In genomic region chrX:119516157-119516702, GRCh38 we compare ENCODE assay signal across 8 cellular contexts. TPM values are rescaled to one million over a fixed set of nuclear protein-coding genes. Genes with fewer than 3 reads are reported as not detected.
DNase-seq lines count a peak whose midpoint lies in the region; ATAC-seq, FAIRE-seq and TF ChIP-seq lines count a peak whose summit lies in the region.

No MANE protein-coding gene starts in this region.

- H4K8ac ChIP-seq in H1 (ENCODE audit: extremely low read depth, insufficient read depth, low read length) = no peak overlapping the region

- H3K9me3 ChIP-seq in H1 (ENCODE audit: insufficient read depth in 2 of 2, low read depth in 1 of 2, low read length in 1 of 2) = no peaks in the 10 kb centered on the region

- peaks cover 4% of the 10 kb centered on the region for H3K4me1 Mint-ChIP-seq in activated CD4-positive, alpha-beta T cell treated with anti-CD3 and anti-CD28 coated beads for 36 hours

- CTCF ChIA-PET in activated CD4-positive, alpha-beta T cell treated with anti-CD3 and anti-CD28 coated beads for 36 hours (lab: Charles Lee) = interaction anchor here (0.6 to 1.8 kb wide), 12 partner anchors 9 to 342 kb away, joined by 3 to 10 read pairs (median 3); no protein-coding TSS in a partner anchor
- CTCF ChIA-PET in H1 (lab: Charles Lee; ENCODE audit: partially characterized antibody) = interaction anchor here (0.6 to 1.9 kb wide), 29 partner anchors 9 to 1070 kb away, joined by 3 to 9 read pairs (median 4); partner anchors contain the start of genes SOWAHD and STEEP1

- H3K23ac ChIP-seq in H1 (ENCODE audit: insufficient read length) = no peak overlapping the region

- no peaks in the 10 kb centered on the region for H3K36me3 Mint-ChIP-seq in activated CD4-positive, alpha-beta T cell treated with anti-CD3 and anti-CD28 coated beads for 36 hours (ENCODE audit: low read depth)

- peak; percentile 21 to 84 (median 81) for TF ChIP-seq CTCF in H1 (IDR thresholded peaks at IDR 0.05; ENCODE audit: control extremely low read depth in 1 of 3, insufficient read depth in 1 of 3, low read depth in 1 of 3, low read length in 3 of 3)

- no peak overlapping the region for H3K18ac ChIP-seq in H1 (ENCODE audit: extremely low read depth, low read length)

- no peaks in the 10 kb centered on the region for H3K27me3 ChIP-seq in H1 (replicated peaks in 1 of 4; ENCODE audit: control insufficient read depth in 3 of 4, extremely low read depth in 1 of 4, insufficient read depth in 3 of 4, low read length in 3 of 4)

- no peak overlapping the region for H3K4ac ChIP-seq in H1 (replicated peaks; ENCODE audit: insufficient read length, low read depth, low read length)

- no peaks in the 10 kb centered on the region for H3K23me2 ChIP-seq in H1 (ENCODE audit: low read depth, low read length)

- no peaks in the 10 kb centered on the region for H3K27me3 Mint-ChIP-seq in activated CD4-positive, alpha-beta T cell treated with anti-CD3 and anti-CD28 coated beads for 36 hours

- FAIRE-seq in H1 (lab: Jason Lieb, UNC) = peak; percentile 94
- FAIRE-seq in urothelium cell line (lab: Jason Lieb, UNC) = no peak

- no peaks in the 10 kb centered on the region for H3K9me3 Mint-ChIP-seq in activated CD4-positive, alpha-beta T cell treated with anti-CD3 and anti-CD28 coated beads for 36 hours (ENCODE audit: low read depth)

- H4K91ac ChIP-seq in H1 (replicated peaks; ENCODE audit: insufficient read length, low read length) = no peak overlapping the region

- peak; percentile 83 to 85 for TF ChIP-seq RAD21 in H1 (IDR thresholded peaks at IDR 0.05 in 1 of 2, conservative IDR thresholded peaks at IDR 0.05 in 1 of 2; ENCODE audit: low read depth in 2 of 2, low read length in 2 of 2)

- intact Hi-C loops in activated CD4-positive, alpha-beta T cell treated with anti-CD3 and anti-CD28 coated beads for 36 hours (cut with DNase I, micrococcal nuclease) = loop anchor here (1.0 to 10.0 kb wide), 9 partner anchors 59 to 365 kb away; partner anchors contain the start of genes NKRF (in 1 of the 2), SOWAHD (in 1 of the 2) and UBE2A (in 1 of the 2)

- H2AK5ac ChIP-seq in H1 (ENCODE audit: low read depth, low read length) = no peak overlapping the region

- no peak for TF ChIP-seq EP300 in H1 (IDR thresholded peaks at IDR 0.05; ENCODE audit: borderline replicate concordance in 1 of 2, low read depth in 2 of 2, low read length in 2 of 2)

- no peak overlapping the region for H2BK15ac ChIP-seq in H1 (ENCODE audit: low read length)

- H3K4me2 ChIP-seq in H1 (ENCODE audit: insufficient read depth in 1 of 2, low read depth in 2 of 2, low read length in 2 of 2) = no peak overlapping the region

- no peak overlapping the region for H2BK12ac ChIP-seq in H1 (ENCODE audit: low read depth, low read length)

- no peaks in the 10 kb centered on the region for H3K36me3 ChIP-seq in H1 (ENCODE audit: control insufficient read depth in 2 of 4, insufficient read depth in 4 of 4, low read length in 3 of 4)

- no peak overlapping the region for H4K5ac ChIP-seq in H1 (ENCODE audit: insufficient read length, low read depth, low read length)

- H2BK120ac ChIP-seq in H1 (replicated peaks; ENCODE audit: low read depth, low read length) = no peak overlapping the region

- H3K4me3 Mint-ChIP-seq in activated CD4-positive, alpha-beta T cell treated with anti-CD3 and anti-CD28 coated beads for 36 hours = no peak overlapping the region

- H2AFZ ChIP-seq in H1 (ENCODE audit: low read length) = peak overlapping the region; percentile 81; the same call in 1 of the 2 replicates

- H3K14ac ChIP-seq in H1 (ENCODE audit: insufficient read length) = no peak overlapping the region

- ATAC-seq in GM18517 (IDR thresholded peaks at IDR 0.05; ENCODE audit: unreplicated experiment) (peak; percentile 92), HG03108 (IDR thresholded peaks at IDR 0.05; ENCODE audit: unreplicated experiment) (peak; percentile 88)
- peak; percentile 97 for ATAC-seq in activated CD4-positive, alpha-beta T cell treated with anti-CD3 and anti-CD28 coated beads for 36 hours

- H3K4me3 ChIP-seq in H1 (ENCODE audit: extremely low read depth in 1 of 4, insufficient read depth in 2 of 4, low read depth in 3 of 4, low read length in 4 of 4) = no peak overlapping the region

- no peaks in the 10 kb centered on the region for H3K79me1 ChIP-seq in H1 (ENCODE audit: low read depth, low read length)

- DNase-seq in Ammon's horn (ENCODE audit: low spot score) (peak; percentile 73), NCI-H446 treated with DMSO at 0.1 percent for 48 hours (lab: John Stamatoyannopoulos, UW) (peak; percentile 37), H1 (ENCODE audit: low read depth in 1 of 2, low spot score in 2 of 2) (peak in 1 of 2 experiments; percentile 43), midbrain (lab: John Stamatoyannopoulos, UW) (peak; percentile 49), urothelium cell line (ENCODE audit: low spot score) (peak; percentile 39)
- peak; percentile 44 for DNase-seq in activated CD4-positive, alpha-beta T cell treated with anti-CD3 and anti-CD28 coated beads for 36 hours

- H3K9ac ChIP-seq in H1 (replicated peaks in 1 of 4; ENCODE audit: extremely low read depth in 1 of 4, low read depth in 3 of 4, low read length in 3 of 4) = no peak overlapping the region

- POLR2A ChIA-PET in activated CD4-positive, alpha-beta T cell treated with anti-CD3 and anti-CD28 coated beads for 36 hours (lab: Charles Lee) = no interaction called here
- POLR2A ChIA-PET in H1 (lab: Charles Lee; ENCODE audit: partially characterized antibody) = interaction anchor here (1.0 kb wide), 1 partner anchor 59 kb away, joined by 3 read pairs; the partner anchor contains the start of gene UBE2A

- H3K56ac ChIP-seq in H1 (replicated peaks; ENCODE audit: insufficient read length, low read depth, low read length) = no peak overlapping the region

- no peak overlapping the region for H2BK20ac ChIP-seq in H1 (ENCODE audit: low read length)

- H4K20me1 ChIP-seq in H1 (replicated peaks in 1 of 2; ENCODE audit: control insufficient read depth in 1 of 2, insufficient read depth in 2 of 2, low read length in 2 of 2) = no peaks in the 10 kb centered on the region

- no peak overlapping the region for H2BK5ac ChIP-seq in H1 (ENCODE audit: low read depth, low read length)

- H3K27ac Mint-ChIP-seq in activated CD4-positive, alpha-beta T cell treated with anti-CD3 and anti-CD28 coated beads for 36 hours = no peak overlapping the region

- H3K4me1 ChIP-seq in H1 (replicated peaks in 1 of 4; ENCODE audit: control insufficient read depth in 3 of 4, insufficient read depth in 4 of 4, low read length in 3 of 4) = no peaks in the 10 kb centered on the region

- no peak for TF ChIP-seq POLR2A in H1 (IDR thresholded peaks at IDR 0.05; ENCODE audit: control extremely low read depth in 1 of 2, low read depth in 2 of 2, low read length in 2 of 2)

- no peaks in the 10 kb centered on the region for H3K79me2 ChIP-seq in H1 (ENCODE audit: control insufficient read depth in 1 of 2, insufficient read depth in 2 of 2, low read length in 2 of 2)

- no peak overlapping the region for H3K27ac ChIP-seq in H1 (ENCODE audit: low read depth, low read length)

- WGBS in H1 (ENCODE audit: extremely low coverage in 1 of 2, insufficient coverage in 1 of 2, insufficient read length in 1 of 2, insufficient replicate concordance in 2 of 2, low coverage in 1 of 2, low lambda C conversion rate in 2 of 2, missing lambda C conversion rate in 1 of 2), 2 experiments = 29% methylated on average over 5 of the region's 5 CpGs; no CpG with 5 or more reads in 1 of the 2 experiments

TF ChIP-seq in H1, 55 proteins besides CTCF, POLR2A, EP300 and RAD21 (continues in another document):
- no peak for TF ChIP-seq GTF2F1 (IDR thresholded peaks at IDR 0.05; ENCODE audit: borderline replicate concordance, low read depth, low read length)
- TF ChIP-seq CEBPB (IDR thresholded peaks at IDR 0.05; ENCODE audit: low read depth, low read length) = no peak
- TF ChIP-seq CTBP2 (IDR thresholded peaks at IDR 0.05; ENCODE audit: borderline replicate concordance, insufficient read depth, insufficient read length, low read length) = no peak
- no peak for TF ChIP-seq BRCA1 (IDR thresholded peaks at IDR 0.05; ENCODE audit: low read depth, low read length)

RNA-seq across cellular contexts. Expression of gene SLC25A5, which starts 48.0 kb away (rescaled TPM):
- total RNA-seq in activated CD4-positive, alpha-beta T cell treated with anti-CD3 and anti-CD28 coated beads for 36 hours = 100 to 1,000 TPM; 593 to 674 TPM
- total RNA-seq in H1 (2021; fragmentation: NEBNext Ultra II Directional; extraction: Animal tissue kit (Norgen Biotek cat#: 25700)) = 512 and 520 TPM in 2 replicates
- polyA plus RNA-seq in H1 (2011; rRNA removed) = 727 and 851 TPM in 2 replicates
- 793 TPM for polyA plus RNA-seq in H1 (2011; cell fraction: cytosol; rRNA removed)
- polyA plus RNA-seq in H1 (2011; cell fraction: nucleus; rRNA removed) = 452 TPM
- polyA plus RNA-seq in H1 (2012, experiment 1 of 2) = 569 to 644 TPM (median 621 TPM) in 4 replicates
- 389 TPM for polyA plus RNA-seq in H1 (2012, experiment 2 of 2)
- polyA plus RNA-seq in H1 (2013, experiment 1 of 2) = 413 TPM
- 398 TPM for polyA plus RNA-seq in H1 (2013, experiment 2 of 2)
- 456 and 489 TPM in 2 replicates for polyA minus RNA-seq in H1 (2011; rRNA and poly(A)+ RNA removed)
- polyA minus RNA-seq in H1 (2011; cell fraction: cytosol; rRNA and poly(A)+ RNA removed) = 258 TPM
- 152 TPM for polyA minus RNA-seq in H1 (2011; cell fraction: nucleus; rRNA and poly(A)+ RNA removed)

RNA-seq across cellular contexts. Expression of gene STEEP1, which starts 49.0 kb away (rescaled TPM):
- total RNA-seq in activated CD4-positive, alpha-beta T cell treated with anti-CD3 and anti-CD28 coated beads for 36 hours = 10 to 100 TPM; 21.3 to 21.7 TPM
- 26.0 and 29.7 TPM in 2 replicates for total RNA-seq in H1 (2021; fragmentation: NEBNext Ultra II Directional; extraction: Animal tissue kit (Norgen Biotek cat#: 25700))
- 9.2 and 9.9 TPM in 2 replicates for polyA plus RNA-seq in H1 (2011; rRNA removed)
- 18.6 TPM for polyA plus RNA-seq in H1 (2011; cell fraction: cytosol; rRNA removed)
- polyA plus RNA-seq in H1 (2011; cell fraction: nucleus; rRNA removed) = 14.1 TPM
- polyA plus RNA-seq in H1 (2012, experiment 1 of 2) = 26.8 to 33.4 TPM (median 29.8 TPM) in 4 replicates
- polyA plus RNA-seq in H1 (2012, experiment 2 of 2) = 19.5 TPM
- polyA plus RNA-seq in H1 (2013, experiment 1 of 2) = 17.5 TPM
- 19.0 TPM for polyA plus RNA-seq in H1 (2013, experiment 2 of 2)
- polyA minus RNA-seq in H1 (2011; rRNA and poly(A)+ RNA removed) = 21.2 and 27.9 TPM in 2 replicates
- 16.2 TPM for polyA minus RNA-seq in H1 (2011; cell fraction: cytosol; rRNA and poly(A)+ RNA removed)
- 13.7 TPM for polyA minus RNA-seq in H1 (2011; cell fraction: nucleus; rRNA and poly(A)+ RNA removed)

RNA-seq across cellular contexts. Expression of gene UBE2A, which starts 58.1 kb away (rescaled TPM):
- 10 to 100 TPM; 49.2 to 67.9 TPM for total RNA-seq in activated CD4-positive, alpha-beta T cell treated with anti-CD3 and anti-CD28 coated beads for 36 hours
- 43.8 and 43.9 TPM in 2 replicates for total RNA-seq in H1 (2021; fragmentation: NEBNext Ultra II Directional; extraction: Animal tissue kit (Norgen Biotek cat#: 25700))
- 22.4 and 24.8 TPM in 2 replicates for polyA plus RNA-seq in H1 (2011; rRNA removed)
- 26.5 TPM for polyA plus RNA-seq in H1 (2011; cell fraction: cytosol; rRNA removed)
- 18.2 TPM for polyA plus RNA-seq in H1 (2011; cell fraction: nucleus; rRNA removed)
- polyA plus RNA-seq in H1 (2012, experiment 1 of 2) = 31.9 to 43.2 TPM (median 36.7 TPM) in 4 replicates
- polyA plus RNA-seq in H1 (2012, experiment 2 of 2) = 29.8 TPM
- 48.1 TPM for polyA plus RNA-seq in H1 (2013, experiment 1 of 2)
- polyA plus RNA-seq in H1 (2013, experiment 2 of 2) = 43.0 TPM
- 13.6 and 19.6 TPM in 2 replicates for polyA minus RNA-seq in H1 (2011; rRNA and poly(A)+ RNA removed)
- polyA minus RNA-seq in H1 (2011; cell fraction: cytosol; rRNA and poly(A)+ RNA removed) = 34.5 TPM
- polyA minus RNA-seq in H1 (2011; cell fraction: nucleus; rRNA and poly(A)+ RNA removed) = 17.6 TPM
